Comparison of ENCODE assay signal across 2 cellular contexts in the genomic region with DNA sequence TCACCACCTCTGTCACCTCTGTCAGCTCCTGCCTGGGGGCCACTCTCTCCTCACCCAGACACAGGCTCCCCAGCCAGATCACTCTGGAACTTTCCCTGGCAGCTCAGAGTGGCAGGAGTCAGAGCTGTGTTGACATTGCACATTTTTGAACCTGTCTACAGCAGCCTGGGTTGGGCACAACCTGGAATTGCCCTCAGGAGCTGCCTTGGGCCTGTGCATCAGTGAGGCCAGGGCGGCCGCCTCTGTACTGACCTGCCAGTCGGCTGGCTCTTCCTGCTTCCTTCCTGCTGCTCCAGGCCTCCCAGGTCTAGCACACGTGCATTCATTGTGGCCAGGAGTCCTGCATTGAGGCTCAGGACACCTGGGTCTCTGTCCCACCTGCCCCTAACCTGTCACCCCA.
TF ChIP-seq lines count a peak whose summit lies in the region.

No MANE protein-coding gene starts in this region.

TF ChIP-seq in H1, 55 proteins besides CTCF, POLR2A, EP300 and RAD21:
- TF ChIP-seq SAP30 (IDR thresholded peaks at IDR 0.05; ENCODE audit: insufficient read depth, insufficient replicate concordance, low read length) (no peak), KDM4A (IDR thresholded peaks at IDR 0.05; ENCODE audit: low read depth, low read length, severe bottlenecking) (no peak), RFX5 (IDR thresholded peaks at IDR 0.05; ENCODE audit: borderline replicate concordance, low read depth, low read length) (no peak), CBX5 (IDR thresholded peaks at IDR 0.05; ENCODE audit: low read depth, low read length) (no peak), GABPA (IDR thresholded peaks at IDR 0.05; ENCODE audit: borderline replicate concordance, insufficient read depth, low read length) (no peak), SIN3A (conservative IDR thresholded peaks at IDR 0.05 in 1 of 2, IDR thresholded peaks at IDR 0.05 in 1 of 2; ENCODE audit: low read depth in 1 of 2, low read length in 2 of 2) (no peak), JUN (IDR thresholded peaks at IDR 0.05; ENCODE audit: low read depth, low read length) (no peak), TEAD4 (IDR thresholded peaks at IDR 0.05; ENCODE audit: low read depth, low read length) (no peak), RBBP5 (IDR thresholded peaks at IDR 0.05; ENCODE audit: borderline replicate concordance, low read depth, low read length) (no peak), CHD2 (IDR thresholded peaks at IDR 0.05; ENCODE audit: low read length) (no peak), SIRT6 (IDR thresholded peaks at IDR 0.05; ENCODE audit: low read length) (no peak), TCF12 (IDR thresholded peaks at IDR 0.05; ENCODE audit: low read depth, low read length) (no peak)
- TF ChIP-seq, protein P1, sequence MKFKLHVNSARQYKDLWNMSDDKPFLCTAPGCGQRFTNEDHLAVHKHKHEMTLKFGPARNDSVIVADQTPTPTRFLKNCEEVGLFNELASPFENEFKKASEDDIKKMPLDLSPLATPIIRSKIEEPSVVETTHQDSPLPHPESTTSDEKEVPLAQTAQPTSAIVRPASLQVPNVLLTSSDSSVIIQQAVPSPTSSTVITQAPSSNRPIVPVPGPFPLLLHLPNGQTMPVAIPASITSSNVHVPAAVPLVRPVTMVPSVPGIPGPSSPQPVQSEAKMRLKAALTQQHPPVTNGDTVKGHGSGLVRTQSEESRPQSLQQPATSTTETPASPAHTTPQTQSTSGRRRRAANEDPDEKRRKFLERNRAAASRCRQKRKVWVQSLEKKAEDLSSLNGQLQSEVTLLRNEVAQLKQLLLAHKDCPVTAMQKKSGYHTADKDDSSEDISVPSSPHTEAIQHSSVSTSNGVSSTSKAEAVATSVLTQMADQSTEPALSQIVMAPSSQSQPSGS (IDR thresholded peaks at IDR 0.05; ENCODE audit: low read length): no peak
- TF ChIP-seq, protein P2, sequence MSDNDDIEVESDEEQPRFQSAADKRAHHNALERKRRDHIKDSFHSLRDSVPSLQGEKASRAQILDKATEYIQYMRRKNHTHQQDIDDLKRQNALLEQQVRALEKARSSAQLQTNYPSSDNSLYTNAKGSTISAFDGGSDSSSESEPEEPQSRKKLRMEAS (IDR thresholded peaks at IDR 0.05): no peak
- TF ChIP-seq, protein P3, sequence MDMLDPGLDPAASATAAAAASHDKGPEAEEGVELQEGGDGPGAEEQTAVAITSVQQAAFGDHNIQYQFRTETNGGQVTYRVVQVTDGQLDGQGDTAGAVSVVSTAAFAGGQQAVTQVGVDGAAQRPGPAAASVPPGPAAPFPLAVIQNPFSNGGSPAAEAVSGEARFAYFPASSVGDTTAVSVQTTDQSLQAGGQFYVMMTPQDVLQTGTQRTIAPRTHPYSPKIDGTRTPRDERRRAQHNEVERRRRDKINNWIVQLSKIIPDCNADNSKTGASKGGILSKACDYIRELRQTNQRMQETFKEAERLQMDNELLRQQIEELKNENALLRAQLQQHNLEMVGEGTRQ (IDR thresholded peaks at IDR 0.05; ENCODE audit: low read length): no peak
- TF ChIP-seq, protein P4, sequence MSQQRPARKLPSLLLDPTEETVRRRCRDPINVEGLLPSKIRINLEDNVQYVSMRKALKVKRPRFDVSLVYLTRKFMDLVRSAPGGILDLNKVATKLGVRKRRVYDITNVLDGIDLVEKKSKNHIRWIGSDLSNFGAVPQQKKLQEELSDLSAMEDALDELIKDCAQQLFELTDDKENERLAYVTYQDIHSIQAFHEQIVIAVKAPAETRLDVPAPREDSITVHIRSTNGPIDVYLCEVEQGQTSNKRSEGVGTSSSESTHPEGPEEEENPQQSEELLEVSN (IDR thresholded peaks at IDR 0.05): no peak
- TF ChIP-seq, protein P5, sequence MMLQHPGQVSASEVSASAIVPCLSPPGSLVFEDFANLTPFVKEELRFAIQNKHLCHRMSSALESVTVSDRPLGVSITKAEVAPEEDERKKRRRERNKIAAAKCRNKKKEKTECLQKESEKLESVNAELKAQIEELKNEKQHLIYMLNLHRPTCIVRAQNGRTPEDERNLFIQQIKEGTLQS (IDR thresholded peaks at IDR 0.05; ENCODE audit: insufficient read depth, low read depth, low read length): no peak
TF ChIP-seq in H1: peak in this region for 0.

TF ChIP-seq in HEK293T, 16 proteins besides CTCF, POLR2A, EP300 and RAD21:
- no peak for TF ChIP-seq SUZ12 (IDR thresholded peaks at IDR 0.05)
- no peak for TF ChIP-seq L3MBTL2 (conservative IDR thresholded peaks at IDR 0.05)
- TF ChIP-seq FOXA1 (IDR thresholded peaks at IDR 0.05): no peak
- no peak for TF ChIP-seq FOXK2 (IDR thresholded peaks at IDR 0.05)
- TF ChIP-seq SP1 (IDR thresholded peaks at IDR 0.05): no peak
- no peak for TF ChIP-seq FOXM1 (IDR thresholded peaks at IDR 0.05; ENCODE audit: borderline replicate concordance)
- TF ChIP-seq ELF4 (IDR thresholded peaks at IDR 0.05): no peak
- no peak for TF ChIP-seq NFRKB (IDR thresholded peaks at IDR 0.05)
- no peak for TF ChIP-seq LEF1 (IDR thresholded peaks at IDR 0.05; ENCODE audit: borderline replicate concordance)
- no peak for TF ChIP-seq BHLHE40 (IDR thresholded peaks at IDR 0.05; ENCODE audit: borderline replicate concordance)
- TF ChIP-seq HDGF (IDR thresholded peaks at IDR 0.05; ENCODE audit: borderline replicate concordance): no peak
- no peak for TF ChIP-seq TARDBP (IDR thresholded peaks at IDR 0.05)
- TF ChIP-seq CTBP1 (IDR thresholded peaks at IDR 0.05; ENCODE audit: borderline replicate concordance): no peak
- TF ChIP-seq, protein P6, sequence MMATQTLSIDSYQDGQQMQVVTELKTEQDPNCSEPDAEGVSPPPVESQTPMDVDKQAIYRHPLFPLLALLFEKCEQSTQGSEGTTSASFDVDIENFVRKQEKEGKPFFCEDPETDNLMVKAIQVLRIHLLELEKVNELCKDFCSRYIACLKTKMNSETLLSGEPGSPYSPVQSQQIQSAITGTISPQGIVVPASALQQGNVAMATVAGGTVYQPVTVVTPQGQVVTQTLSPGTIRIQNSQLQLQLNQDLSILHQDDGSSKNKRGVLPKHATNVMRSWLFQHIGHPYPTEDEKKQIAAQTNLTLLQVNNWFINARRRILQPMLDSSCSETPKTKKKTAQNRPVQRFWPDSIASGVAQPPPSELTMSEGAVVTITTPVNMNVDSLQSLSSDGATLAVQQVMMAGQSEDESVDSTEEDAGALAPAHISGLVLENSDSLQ (IDR thresholded peaks at IDR 0.05): no peak
- no peak for TF ChIP-seq ZNF384 (IDR thresholded peaks at IDR 0.05)
- no peak for TF ChIP-seq ARNT (IDR thresholded peaks at IDR 0.05)
